In genomic region chr22:41360126-41360525, GRCh38 we compare ENCODE assay signal across 20 cellular contexts.
DNase-seq lines count a peak whose midpoint lies in the region; ATAC-seq and TF ChIP-seq lines count a peak whose summit lies in the region.
"Had no signal": no experiment of that assay in that cellular context is flagged by ENCODE, and none has a peak within 500 bp of the region (broad histone marks: within the 10 kb centered on the region; RNA-seq: fewer than 3 reads in every experiment).

No MANE protein-coding gene starts in this region.

- H3K27me3 ChIP-seq in WERI-Rb-1 (ENCODE audit: insufficient read depth, low read depth, severe bottlenecking) (no peaks in the 10 kb centered on the region), MM.1S (replicated peaks; ENCODE audit: insufficient read depth, low read length) (no peaks in the 10 kb centered on the region)
- H3K27me3 ChIP-seq: gastrocnemius medialis had no signal

- no peaks in the 10 kb centered on the region for H3K9me3 Mint-ChIP-seq in nephron
- H3K9me3 Mint-ChIP-seq: CD4-positive, alpha-beta T cell had no signal

- H3F3A ChIP-seq in MM.1S (ENCODE audit: insufficient read depth, low read length): no peaks in the 10 kb centered on the region

- H3K36me3 Mint-ChIP-seq in nephron (ENCODE audit: low read depth): peaks cover 4% of the 10 kb centered on the region

- H2AFZ ChIP-seq in MM.1S (ENCODE audit: low read length): no peak overlapping the region

- no peak overlapping the region for H3K9ac ChIP-seq in MM.1S (ENCODE audit: low read length)

- H3K27ac ChIP-seq in WERI-Rb-1: peak overlapping the region; percentile 40
- no peak overlapping the region for H3K27ac ChIP-seq in MM.1S (ENCODE audit: low read length)
- H3K27ac ChIP-seq: coronary artery, epithelial cell of prostate had no signal

- no peaks in the 10 kb centered on the region for H3K27me3 Mint-ChIP-seq in nephron (ENCODE audit: low read depth)
- H3K27me3 Mint-ChIP-seq: activated CD4-positive, alpha-beta T cell treated with anti-CD3 and anti-CD28 coated beads for 36 hours; CD4-positive, alpha-beta T cell had no signal

- no peaks in the 10 kb centered on the region for H4K20me1 ChIP-seq in MM.1S (ENCODE audit: insufficient read depth, low read length)

- no peak for TF ChIP-seq CTCF in WERI-Rb-1 (IDR thresholded peaks at IDR 0.05; ENCODE audit: low read depth, low read length)
- TF ChIP-seq CTCF in nephron (IDR thresholded peaks at IDR 0.05; ENCODE audit: unreplicated experiment in 3 of 3): no peak
- TF ChIP-seq CTCF in MM.1S (IDR thresholded peaks at IDR 0.05; ENCODE audit: low read length): no peak

- peaks cover 12% of the 10 kb centered on the region for H3K4me1 Mint-ChIP-seq in nephron
- H3K4me1 Mint-ChIP-seq: activated CD4-positive, alpha-beta T cell treated with anti-CD3 and anti-CD28 coated beads for 36 hours had no signal

- H3K36me3 ChIP-seq in WERI-Rb-1: peaks cover 23% of the 10 kb centered on the region
- H3K36me3 ChIP-seq in MM.1S (replicated peaks; ENCODE audit: insufficient read depth, low read length): no peaks in the 10 kb centered on the region

- H3K9me2 ChIP-seq in MM.1S (replicated peaks; ENCODE audit: insufficient read depth, low read length): no peaks in the 10 kb centered on the region

- no peak overlapping the region for H3K4me3 ChIP-seq in WERI-Rb-1 (ENCODE audit: low read depth, low read length)
- no peak overlapping the region for H3K4me3 ChIP-seq in MM.1S (ENCODE audit: low read length)
- H3K4me3 ChIP-seq: coronary artery, gastrocnemius medialis had no signal

- H3K9me3 ChIP-seq in WERI-Rb-1 (ENCODE audit: severe bottlenecking) (no peaks in the 10 kb centered on the region), MM.1S (replicated peaks; ENCODE audit: insufficient read depth, low read length) (no peaks in the 10 kb centered on the region)
- H3K9me3 ChIP-seq: gastrocnemius medialis had no signal

- H3K27ac Mint-ChIP-seq in nephron: peak overlapping the region in 2 of 3 experiments; percentile 41 to 77
- H3K27ac Mint-ChIP-seq: activated CD4-positive, alpha-beta T cell treated with anti-CD3 and anti-CD28 coated beads for 36 hours; CD4-positive, alpha-beta T cell had no signal

- no peak overlapping the region for H3K4me3 Mint-ChIP-seq in nephron
- H3K4me3 Mint-ChIP-seq: activated CD4-positive, alpha-beta T cell treated with anti-CD3 and anti-CD28 coated beads for 36 hours; CD4-positive, alpha-beta T cell had no signal

- no peaks in the 10 kb centered on the region for H3K4me1 ChIP-seq in MM.1S (ENCODE audit: low read length)

- no peak for ATAC-seq in GM18498 (IDR thresholded peaks at IDR 0.05; ENCODE audit: unreplicated experiment)
- ATAC-seq: activated CD4-positive, alpha-beta T cell treated with anti-CD3 and anti-CD28 coated beads for 36 hours; gastrocnemius medialis; stimulated activated naive CD8-positive, alpha-beta T cell treated with anti-CD3 and anti-CD28 coated beads, Interleukin-15, Interleukin-2, amounts not matched to agents 100 U/mL and 50 U/mL, for 24 hours had no signal

- no peak overlapping the region for H3K4me2 ChIP-seq in MM.1S (ENCODE audit: low read depth, low read length)

- DNase-seq in ELF-1 (ENCODE audit: low read depth, low spot score) (peak; percentile 77), WERI-Rb-1 (no peak), iPS DF 19.7 (ENCODE audit: low read depth, low spot score) (peak; percentile 71), MM.1S (no peak), EL (no peak)
- DNase-seq in activated CD4-positive, alpha-beta T cell treated with anti-CD3 and anti-CD28 coated beads for 1 hour: no peak
- DNase-seq: activated CD4-positive, alpha-beta T cell treated with anti-CD3 and anti-CD28 coated beads for 36 hours; activated naive CD4-positive, alpha-beta T cell treated with Interleukin-2 at 50 U/mL for 16 hours; CD4-positive, alpha-beta T cell; DND-41; gastrocnemius medialis; NCI-H187 treated with DMSO at 0.1 percent for 48 hours; NCI-H510A treated with DMSO at 0.1 percent for 48 hours; stimulated activated CD4-positive, alpha-beta T cell treated with anti-CD3 and anti-CD28 coated beads, Interleukin-15, amount 100 ng/mL, for 24 hours; stimulated activated naive CD8-positive, alpha-beta T cell treated with anti-CD3 and anti-CD28 coated beads, Interleukin-15, Interleukin-2, amounts not matched to agents 100 U/mL and 50 U/mL, for 24 hours; T-helper 9 cell had no signal

- H3K79me2 ChIP-seq in MM.1S (ENCODE audit: low read length): no peaks in the 10 kb centered on the region

Comparison
In these comparisons a context has a peak if more than half of its experiments do, and no peak if none do; other contexts are left out.
1. DNase-seq: peak in ELF-1 (single experiment) and iPS DF 19.7 (single experiment); none in WERI-Rb-1 (single experiment), MM.1S (single experiment), activated CD4-positive, alpha-beta T cell treated with anti-CD3 and anti-CD28 coated beads for 1 hour (single experiment) and EL (single experiment).